ENCODE assay signal across 15 cellular contexts in genomic region chr19:55014714-55015113, GRCh38. TPM values are rescaled to one million over a fixed set of nuclear protein-coding genes. Genes with fewer than 3 reads are reported as not detected.
A peak's percentile ranks its signal among the peaks of the same experiment; 100 is the strongest.
DNase-seq lines count a peak whose midpoint lies in the region; FAIRE-seq and TF ChIP-seq lines count a peak whose summit lies in the region.
"Had no signal": no experiment of that assay in that cellular context is flagged by ENCODE, and none has a peak within 500 bp of the region (broad histone marks: within the 10 kb centered on the region; RNA-seq: fewer than 3 reads in every experiment).

No MANE protein-coding gene starts in this region.

- no peak overlapping the region for H4K8ac ChIP-seq in H1 (ENCODE audit: extremely low read depth, insufficient read depth, low read length)

- no peaks in the 10 kb centered on the region; the same call in 1 of the 2 replicates for H3K23me2 ChIP-seq in H1 (ENCODE audit: low read depth, low read length)

- no peak overlapping the region for H3K4ac ChIP-seq in H1 (replicated peaks; ENCODE audit: insufficient read length, low read depth, low read length)

- H3K23ac ChIP-seq in H1 (ENCODE audit: insufficient read length): no peak overlapping the region

- TF ChIP-seq CTCF in H1 (IDR thresholded peaks at IDR 0.05; ENCODE audit: control extremely low read depth in 1 of 3, insufficient read depth in 1 of 3, low read depth in 1 of 3, low read length in 3 of 3) (no peak), GM10266 (IDR thresholded peaks at IDR 0.05; ENCODE audit: control insufficient read depth, insufficient read depth, low read depth, missing control alignments) (no peak), GM13976 (IDR thresholded peaks at IDR 0.05; ENCODE audit: borderline replicate concordance, control extremely low read depth, extremely low read depth, insufficient read depth, missing control alignments) (no peak)

- in situ Hi-C loops in GM13976 (cut with MboI; ENCODE audit: low sequenced_read_pairs, unreplicated experiment): no loop called here

- peak overlapping the region; percentile 2; the same call in 1 of the 2 replicates for H2BK5ac ChIP-seq in H1 (ENCODE audit: low read depth, low read length)

- peaks cover 3% of the 10 kb centered on the region for H3K4me1 Mint-ChIP-seq in activated naive CD4-positive, alpha-beta T cell treated with anti-CD3 and anti-CD28 coated beads, Interleukin-2, amount 10 ng/mL, durations not matched to agents 7 days and 5 days

- FAIRE-seq in H1 (lab: Jason Lieb, UNC): no peak

- H3K4me3 Mint-ChIP-seq in activated naive CD4-positive, alpha-beta T cell treated with anti-CD3 and anti-CD28 coated beads, Interleukin-2, amount 10 ng/mL, durations not matched to agents 7 days and 5 days: peak overlapping the region; percentile 54

- H3K9me3 Mint-ChIP-seq in activated naive CD4-positive, alpha-beta T cell treated with anti-CD3 and anti-CD28 coated beads, Interleukin-2, amount 10 ng/mL, durations not matched to agents 7 days and 5 days: peaks cover 19% of the 10 kb centered on the region

- no peak overlapping the region for H2BK120ac ChIP-seq in H1 (replicated peaks; ENCODE audit: low read depth, low read length)

- H3K9ac ChIP-seq in H1 (replicated peaks in 1 of 4; ENCODE audit: extremely low read depth in 1 of 4, low read depth in 3 of 4, low read length in 3 of 4) (no peak overlapping the region), skeletal muscle tissue (ENCODE audit: low read depth in 1 of 3, low read length in 3 of 3) (no peak overlapping the region)
- H3K9ac ChIP-seq: BLaER1 had no signal

- H3K4me2 ChIP-seq in H1 (ENCODE audit: insufficient read depth in 1 of 2, low read depth in 2 of 2, low read length in 2 of 2): no peak overlapping the region
- H3K4me2 ChIP-seq: BLaER1 had no signal

- H3K79me2 ChIP-seq in H1 (ENCODE audit: control insufficient read depth in 1 of 2, insufficient read depth in 2 of 2, low read length in 2 of 2): peaks cover 0 to 36% of the 10 kb centered on the region in 2 experiments; a peak in 3 of 4 replicates

- POLR2A ChIA-PET in H1 (lab: Charles Lee; ENCODE audit: partially characterized antibody): interaction anchor here (1.2 to 1.8 kb wide), 4 partner anchors 10 to 59 kb away, joined by 3 read pairs; no protein-coding TSS in a partner anchor

- 91% methylated on average over 19 of the region's 22 CpGs; no CpG with 5 or more reads in 1 of the 2 experiments for WGBS in H1 (ENCODE audit: extremely low coverage in 1 of 2, insufficient coverage in 1 of 2, insufficient read length in 1 of 2, insufficient replicate concordance in 2 of 2, low coverage in 1 of 2, low lambda C conversion rate in 2 of 2, missing lambda C conversion rate in 1 of 2), 2 experiments

- H3K56ac ChIP-seq in H1 (replicated peaks; ENCODE audit: insufficient read length, low read depth, low read length): no peak overlapping the region

- no peak overlapping the region for H4K91ac ChIP-seq in H1 (replicated peaks; ENCODE audit: insufficient read length, low read length)

- H3K4me1 ChIP-seq in H1 (replicated peaks in 1 of 4; ENCODE audit: control insufficient read depth in 3 of 4, insufficient read depth in 4 of 4, low read length in 3 of 4) (peaks cover 0 to 10% (median 2%) of the 10 kb centered on the region in 4 experiments; a peak in 3 of 7 replicates), skeletal muscle tissue (ENCODE audit: control insufficient read depth in 3 of 3, insufficient read depth in 3 of 3, low read length in 3 of 3) (no peaks in the 10 kb centered on the region)
- H3K4me1 ChIP-seq: BLaER1, esophagus squamous epithelium, Peyer's patch had no signal

- no peak overlapping the region for H3K18ac ChIP-seq in H1 (ENCODE audit: extremely low read depth, low read length)

- peak overlapping the region; percentile 65 for H3K27ac Mint-ChIP-seq in activated naive CD4-positive, alpha-beta T cell treated with anti-CD3 and anti-CD28 coated beads, Interleukin-2, amount 10 ng/mL, durations not matched to agents 7 days and 5 days
- H3K27ac Mint-ChIP-seq: progenitor cell of endocrine pancreas had no signal

- H3K79me1 ChIP-seq in H1 (ENCODE audit: low read depth, low read length): peaks cover 4% of the 10 kb centered on the region

- H3K4me3 ChIP-seq in H1 (ENCODE audit: extremely low read depth in 1 of 4, insufficient read depth in 2 of 4, low read depth in 3 of 4, low read length in 4 of 4): no peak overlapping the region
- peak overlapping the region in 2 of 3 donors; percentile 20 to 54 for H3K4me3 ChIP-seq in skeletal muscle tissue (ENCODE audit: low read length in 3 of 3)
- H3K4me3 ChIP-seq: BLaER1 had no signal

- H3K27ac ChIP-seq in H1 (ENCODE audit: low read depth, low read length) (no peak overlapping the region), skeletal muscle tissue (ENCODE audit: low read depth, low read length) (no peak overlapping the region)
- H3K27ac ChIP-seq: BLaER1, Peyer's patch had no signal

- no peak for TF ChIP-seq EP300 in H1 (IDR thresholded peaks at IDR 0.05; ENCODE audit: borderline replicate concordance in 1 of 2, low read depth in 2 of 2, low read length in 2 of 2)

- peak; percentile 25 for DNase-seq in activated naive CD4-positive, alpha-beta T cell treated with anti-CD3 and anti-CD28 coated beads, Interleukin-2, amount 10 ng/mL, durations not matched to agents 7 days and 5 days
- no peak for DNase-seq in activated naive CD4-positive, alpha-beta T cell (lab: John Stamatoyannopoulos, UW)
- no peak for DNase-seq in H1 (ENCODE audit: low read depth in 1 of 2, low spot score in 2 of 2)
- DNase-seq in GM10266 (ENCODE audit: extremely low spot score): no peak
- DNase-seq in GM13976 (ENCODE audit: low spot score): no peak
- DNase-seq in cerebellum (ENCODE audit: low spot score): no peak
- DNase-seq: activated CD4-positive, CD25-positive, alpha-beta regulatory T cell; esophagus squamous epithelium; kidney glomerular epithelial cell; NCI-H187; Peyer's patch had no signal

- no peak overlapping the region; the same call in 1 of the 2 replicates for H2BK15ac ChIP-seq in H1 (ENCODE audit: low read length)

- H3K9me3 ChIP-seq in H1 (ENCODE audit: insufficient read depth in 2 of 2, low read depth in 1 of 2, low read length in 1 of 2): no peaks in the 10 kb centered on the region
- peaks cover 0 to 2% (median 0%) of the 10 kb centered on the region in 3 donors for H3K9me3 ChIP-seq in skeletal muscle tissue (ENCODE audit: control insufficient read depth in 3 of 3, low read length in 3 of 3)
- H3K9me3 ChIP-seq: BLaER1, esophagus squamous epithelium, Peyer's patch had no signal

- no peaks in the 10 kb centered on the region for H4K20me1 ChIP-seq in H1 (replicated peaks in 1 of 2; ENCODE audit: control insufficient read depth in 1 of 2, insufficient read depth in 2 of 2, low read length in 2 of 2)

- H3K27me3 Mint-ChIP-seq in activated naive CD4-positive, alpha-beta T cell treated with anti-CD3 and anti-CD28 coated beads, Interleukin-2, amount 10 ng/mL, durations not matched to agents 7 days and 5 days: no peaks in the 10 kb centered on the region

- no peak for TF ChIP-seq POLR2A in H1 (IDR thresholded peaks at IDR 0.05; ENCODE audit: control extremely low read depth in 1 of 2, low read depth in 2 of 2, low read length in 2 of 2)

- no peak overlapping the region for H2AFZ ChIP-seq in H1 (ENCODE audit: low read length)

- TF ChIP-seq RAD21 in H1 (IDR thresholded peaks at IDR 0.05 in 1 of 2, conservative IDR thresholded peaks at IDR 0.05 in 1 of 2; ENCODE audit: low read depth in 2 of 2, low read length in 2 of 2): no peak

- H2BK20ac ChIP-seq in H1 (ENCODE audit: low read length): 0 out of 2 replicates have a peak overlapping the region, but pooled peaks have one; percentile 29

- H3K27me3 ChIP-seq in H1 (replicated peaks in 1 of 4; ENCODE audit: control insufficient read depth in 3 of 4, extremely low read depth in 1 of 4, insufficient read depth in 3 of 4, low read length in 3 of 4): no peaks in the 10 kb centered on the region
- peaks cover 0 to 3% (median 0%) of the 10 kb centered on the region in 3 donors for H3K27me3 ChIP-seq in skeletal muscle tissue (ENCODE audit: control insufficient read depth in 3 of 3, insufficient read depth in 3 of 3, low read length in 3 of 3)
- H3K27me3 ChIP-seq: BLaER1, esophagus squamous epithelium, Peyer's patch had no signal

- no peak overlapping the region for H3K14ac ChIP-seq in H1 (ENCODE audit: insufficient read length)

- H3K36me3 ChIP-seq in H1 (ENCODE audit: control insufficient read depth in 2 of 4, insufficient read depth in 4 of 4, low read length in 3 of 4): no peaks in the 10 kb centered on the region
- H3K36me3 ChIP-seq in skeletal muscle tissue (ENCODE audit: control insufficient read depth in 3 of 3, insufficient read depth in 3 of 3, low read length in 3 of 3): no peaks in the 10 kb centered on the region
- H3K36me3 ChIP-seq: esophagus squamous epithelium, Peyer's patch had no signal

- CTCF ChIA-PET in activated naive CD4-positive, alpha-beta T cell treated with anti-CD3 and anti-CD28 coated beads, Interleukin-2, amount 10 ng/mL, durations not matched to agents 7 days and 5 days (lab: Charles Lee): no interaction called here
- CTCF ChIA-PET in H1 (lab: Charles Lee; ENCODE audit: partially characterized antibody): interaction anchor here (1.5 kb wide), 1 partner anchor 17 kb away, joined by 3 read pairs; no protein-coding TSS in a partner anchor

- H4K5ac ChIP-seq in H1 (ENCODE audit: insufficient read length, low read depth, low read length): no peak overlapping the region

- H2BK12ac ChIP-seq in H1 (ENCODE audit: low read depth, low read length): peak overlapping the region; percentile 71; the same call in 1 of the 2 replicates

- peaks cover 15% of the 10 kb centered on the region for H3K36me3 Mint-ChIP-seq in activated naive CD4-positive, alpha-beta T cell treated with anti-CD3 and anti-CD28 coated beads, Interleukin-2, amount 10 ng/mL, durations not matched to agents 7 days and 5 days

- H2AK5ac ChIP-seq in H1 (ENCODE audit: low read depth, low read length): peak overlapping the region; percentile 17; the same call in 1 of the 2 replicates

RNA-seq across cellular contexts. Expression of gene GP6, which starts 23.4 kb away (rescaled TPM):
- polyA plus RNA-seq in PFSK-1 (2012; ENCODE audit: insufficient read length, low read depth): not detected
- 0.26 TPM in 1 of 2 replicates, not detected in the other for total RNA-seq in H1 (2021; fragmentation: NEBNext Ultra II Directional; extraction: Animal tissue kit (Norgen Biotek cat#: 25700))
- polyA plus RNA-seq in H1 (2011; rRNA removed): 0.18 and 0.42 TPM in 2 replicates
- 0.31 TPM for polyA plus RNA-seq in H1 (2011; cell fraction: cytosol; rRNA removed)
- polyA plus RNA-seq in H1 (2011; cell fraction: nucleus; rRNA removed): 0.98 TPM
- 0.50 to 1.2 TPM (median 0.53 TPM) in 4 replicates for polyA plus RNA-seq in H1 (2012, experiment 1 of 2)
- not detected for polyA plus RNA-seq in H1 (2012, experiment 2 of 2)
- polyA plus RNA-seq in H1 (2013, experiment 1 of 2): 0.18 TPM
- polyA plus RNA-seq in H1 (2013, experiment 2 of 2): 0.11 TPM
- polyA minus RNA-seq in H1 (2011; rRNA and poly(A)+ RNA removed): 0.22 and 0.66 TPM in 2 replicates
- polyA minus RNA-seq in H1 (2011; cell fraction: cytosol; rRNA and poly(A)+ RNA removed): not detected
- 0.40 TPM for polyA minus RNA-seq in H1 (2011; cell fraction: nucleus; rRNA and poly(A)+ RNA removed)
- total RNA-seq in skeletal muscle tissue (1.6 TPM), cerebellum (0.27 TPM)
- total RNA-seq: esophagus squamous epithelium had no signal

RNA-seq across cellular contexts. Expression of gene RDH13, which starts 48.2 kb away (rescaled TPM):
- 23.9 TPM for polyA plus RNA-seq in PFSK-1 (2012; ENCODE audit: insufficient read length, low read depth)
- 29.4 and 31.5 TPM in 2 replicates for total RNA-seq in H1 (2021; fragmentation: NEBNext Ultra II Directional; extraction: Animal tissue kit (Norgen Biotek cat#: 25700))
- polyA plus RNA-seq in H1 (2011; rRNA removed): 15.9 and 20.5 TPM in 2 replicates
- 17.2 TPM for polyA plus RNA-seq in H1 (2011; cell fraction: cytosol; rRNA removed)
- 41.2 TPM for polyA plus RNA-seq in H1 (2011; cell fraction: nucleus; rRNA removed)
- 20.1 to 26.0 TPM (median 24.4 TPM) in 4 replicates for polyA plus RNA-seq in H1 (2012, experiment 1 of 2)
- 16.8 TPM for polyA plus RNA-seq in H1 (2012, experiment 2 of 2)
- 15.7 TPM for polyA plus RNA-seq in H1 (2013, experiment 1 of 2)
- 14.9 TPM for polyA plus RNA-seq in H1 (2013, experiment 2 of 2)
- polyA minus RNA-seq in H1 (2011; rRNA and poly(A)+ RNA removed): 22.0 and 25.7 TPM in 2 replicates
- polyA minus RNA-seq in H1 (2011; cell fraction: cytosol; rRNA and poly(A)+ RNA removed): 18.3 TPM
- polyA minus RNA-seq in H1 (2011; cell fraction: nucleus; rRNA and poly(A)+ RNA removed): 27.8 TPM
- total RNA-seq in skeletal muscle tissue (12.5 TPM), cerebellum (21.4 TPM)

RNA-seq across cellular contexts. Expression of gene NLRP2, which starts 48.5 kb away (rescaled TPM):
- polyA plus RNA-seq in PFSK-1 (2012; ENCODE audit: insufficient read length, low read depth): not detected
- 2.5 TPM in 2 replicates for total RNA-seq in H1 (2021; fragmentation: NEBNext Ultra II Directional; extraction: Animal tissue kit (Norgen Biotek cat#: 25700))
- 0.62 and 0.71 TPM in 2 replicates for polyA plus RNA-seq in H1 (2011; rRNA removed)
- 1.1 TPM for polyA plus RNA-seq in H1 (2011; cell fraction: cytosol; rRNA removed)
- polyA plus RNA-seq in H1 (2011; cell fraction: nucleus; rRNA removed): 1.5 TPM
- polyA plus RNA-seq in H1 (2012, experiment 1 of 2): 0.96 to 1.4 TPM (median 1.2 TPM) in 4 replicates
- 0.41 TPM for polyA plus RNA-seq in H1 (2012, experiment 2 of 2)
- polyA plus RNA-seq in H1 (2013, experiment 1 of 2): 1.1 TPM
- 0.72 TPM for polyA plus RNA-seq in H1 (2013, experiment 2 of 2)
- 0.91 and 2.9 TPM in 2 replicates for polyA minus RNA-seq in H1 (2011; rRNA and poly(A)+ RNA removed)
- 0.59 TPM for polyA minus RNA-seq in H1 (2011; cell fraction: cytosol; rRNA and poly(A)+ RNA removed)
- 0.50 TPM for polyA minus RNA-seq in H1 (2011; cell fraction: nucleus; rRNA and poly(A)+ RNA removed)
- total RNA-seq in skeletal muscle tissue (3.7 TPM), cerebellum (3.0 TPM)

Comparison
In these comparisons a context has a peak if more than half of its experiments do, and no peak if none do; other contexts are left out.
1. H3K4me3 ChIP-seq: peak in skeletal muscle tissue (2 of 3); none in H1 (0 of 4).